In the genomic region with DNA sequence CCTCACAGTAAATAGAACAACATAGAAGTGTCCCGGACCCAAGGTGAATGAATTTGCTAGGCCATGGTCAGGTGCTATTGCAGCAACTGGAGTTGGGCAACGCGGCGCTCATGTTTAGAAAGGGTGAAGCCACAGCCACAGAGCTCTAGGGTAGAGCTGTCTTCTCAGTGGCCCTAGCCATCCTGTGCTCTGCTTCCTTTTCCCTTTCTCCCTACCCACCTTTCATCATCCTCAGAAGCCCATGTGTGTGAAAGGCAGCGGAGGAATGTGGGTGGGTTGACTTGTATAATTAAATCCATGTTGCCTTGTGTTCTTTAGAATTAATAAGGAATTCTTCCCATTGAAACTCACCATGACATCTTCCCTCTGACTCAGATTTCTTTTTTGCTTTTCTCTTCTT, we compare ENCODE assay signal across 21 cellular contexts.
DNase-seq lines count a peak whose midpoint lies in the region; ATAC-seq and TF ChIP-seq lines count a peak whose summit lies in the region.
"Had no signal": no experiment of that assay in that cellular context is flagged by ENCODE, and none has a peak within 500 bp of the region (broad histone marks: within the 10 kb centered on the region; RNA-seq: fewer than 3 reads in every experiment).

No MANE protein-coding gene starts in this region.

- H3K4ac ChIP-seq in neuronal stem cell (ENCODE audit: low read length), result no peak overlapping the region

- peak overlapping the region; percentile 9 for H2AFZ ChIP-seq in neuronal stem cell (ENCODE audit: low read length)

- no peak overlapping the region for H3K23ac ChIP-seq in neuronal stem cell (ENCODE audit: low read depth, low read length, poor library complexity)

- H3K79me1 ChIP-seq in neuronal stem cell (ENCODE audit: low read depth, low read length), result peaks cover 1% of the 10 kb centered on the region

- no peaks in the 10 kb centered on the region for H3K36me3 ChIP-seq in neuronal stem cell (replicated peaks in 1 of 2; ENCODE audit: control insufficient read depth in 2 of 2, insufficient read depth in 2 of 2, low read length in 2 of 2)
- H3K36me3 ChIP-seq: MG63, spleen, stomach had no signal

- no peaks in the 10 kb centered on the region for H3K27me3 Mint-ChIP-seq in T-cell
- H3K27me3 Mint-ChIP-seq: activated naive CD8-positive, alpha-beta T cell treated with anti-CD3 and anti-CD28 coated beads, Interleukin-2, amount 50 U/mL, for 24 hours; activated T-cell treated with anti-CD3 and anti-CD28 coated beads, Interleukin-2, amount 50 U/mL, for 24 hours had no signal

- no CpG with 5 or more reads among the region's 5 CpGs for WGBS in neuronal stem cell (ENCODE audit: extremely low coverage in 2 of 2, insufficient read length in 2 of 2, insufficient replicate concordance in 1 of 2), 2 donors

- no peak overlapping the region for H4K8ac ChIP-seq in neuronal stem cell (ENCODE audit: low read depth, low read length)

- H3K4me3 Mint-ChIP-seq in T-cell, result no peak overlapping the region
- H3K4me3 Mint-ChIP-seq: activated naive CD8-positive, alpha-beta T cell treated with anti-CD3 and anti-CD28 coated beads, Interleukin-2, amount 50 U/mL, for 24 hours; activated T-cell treated with anti-CD3 and anti-CD28 coated beads, Interleukin-2, amount 50 U/mL, for 24 hours; memory B cell had no signal

- H4K91ac ChIP-seq in neuronal stem cell (ENCODE audit: low read depth, low read length, poor library complexity), result no peak overlapping the region

- H3K4me3 ChIP-seq in choroid plexus epithelial cell (ENCODE audit: low read depth, low read length), result no peak overlapping the region
- H3K4me3 ChIP-seq in neuronal stem cell (ENCODE audit: low read length in 2 of 2), result no peak overlapping the region
- H3K4me3 ChIP-seq: GM12878, MG63, spleen, stomach had no signal

- POLR2A ChIA-PET in T-cell (lab: Charles Lee), result no interaction called here

- no peaks in the 10 kb centered on the region for H3K9me3 ChIP-seq in neuronal stem cell (replicated peaks in 1 of 2; ENCODE audit: control insufficient read depth in 2 of 2, insufficient read depth in 1 of 2, low read depth in 1 of 2, low read length in 2 of 2)
- H3K9me3 ChIP-seq: MG63, stomach had no signal

- no peak for TF ChIP-seq CTCF in AG09319 (IDR thresholded peaks at IDR 0.05; ENCODE audit: low read depth, low read length)
- no peak for TF ChIP-seq CTCF in choroid plexus epithelial cell (conservative IDR thresholded peaks at IDR 0.05; ENCODE audit: low read depth, low read length)

- DNase-seq in AG09319 (ENCODE audit: extremely low read depth, low read depth) (peak; percentile 94), HuH-7 (ENCODE audit: low spot score) (peak; percentile 20), choroid plexus epithelial cell (ENCODE audit: low read depth) (peak; percentile 54), neuronal stem cell (ENCODE audit: low spot score) (no peak), T-cell (no peak), D341Med (ENCODE audit: low spot score) (no peak), NCI-H2227 treated with DMSO at 0.1 percent for 48 hours (lab: John Stamatoyannopoulos, UW) (no peak)
- DNase-seq: activated naive CD8-positive, alpha-beta T cell treated with anti-CD3 and anti-CD28 coated beads, Interleukin-2, amount 50 U/mL, for 24 hours; activated T-cell treated with anti-CD3 and anti-CD28 coated beads, Interleukin-2, amount 50 U/mL, for 24 hours; dermis blood vessel endothelial cell; DND-41; NCI-H2081 treated with DMSO at 0.1 percent for 48 hours; NCI-H82; occipital lobe; SHP77 treated with DMSO at 0.1 percent for 48 hours; spleen; stomach had no signal

- ATAC-seq in GM18502 (IDR thresholded peaks at IDR 0.05; ENCODE audit: poor library complexity, unreplicated experiment), result no peak
- no peak for ATAC-seq in T-cell (replicated peaks in 1 of 4)
- ATAC-seq: activated naive CD8-positive, alpha-beta T cell treated with anti-CD3 and anti-CD28 coated beads, Interleukin-2, amount 50 U/mL, for 24 hours; GM12878 had no signal

- H2BK5ac ChIP-seq in neuronal stem cell (ENCODE audit: low read length), result no peak overlapping the region

- no peak overlapping the region for H2BK12ac ChIP-seq in neuronal stem cell (ENCODE audit: low read length)

- CTCF ChIA-PET in T-cell (lab: Charles Lee), result no interaction called here

- H2AK5ac ChIP-seq in neuronal stem cell (ENCODE audit: low read depth, low read length), result no peak overlapping the region

- H2BK120ac ChIP-seq in neuronal stem cell (ENCODE audit: low read depth, low read length), result no peak overlapping the region

- H3K9me3 Mint-ChIP-seq in T-cell, result peaks cover 0 to 7% (median 6%) of the 10 kb centered on the region in 3 donors
- H3K9me3 Mint-ChIP-seq: activated T-cell treated with anti-CD3 and anti-CD28 coated beads, Interleukin-2, amount 50 U/mL, for 24 hours; memory B cell had no signal

- no peak overlapping the region for H3K18ac ChIP-seq in neuronal stem cell (ENCODE audit: low read length)

- H3K14ac ChIP-seq in neuronal stem cell (ENCODE audit: low read length), result no peak overlapping the region

- H3K4me2 ChIP-seq in neuronal stem cell (ENCODE audit: insufficient read depth, low read length, poor library complexity, severe bottlenecking), result no peak overlapping the region

- H3K36me3 Mint-ChIP-seq in T-cell, result peaks cover 4% of the 10 kb centered on the region
- H3K36me3 Mint-ChIP-seq: memory B cell had no signal

- no peak overlapping the region for H3K27ac ChIP-seq in neuronal stem cell (replicated peaks; ENCODE audit: low read length)
- H3K27ac ChIP-seq: spleen, stomach had no signal

- no peaks in the 10 kb centered on the region for H3K4me1 Mint-ChIP-seq in T-cell
- H3K4me1 Mint-ChIP-seq: activated naive CD8-positive, alpha-beta T cell treated with anti-CD3 and anti-CD28 coated beads, Interleukin-2, amount 50 U/mL, for 24 hours; memory B cell had no signal

- no peaks in the 10 kb centered on the region for H3K27me3 ChIP-seq in neuronal stem cell (ENCODE audit: control insufficient read depth in 3 of 3, insufficient read depth in 3 of 3, low read depth in 1 of 3, low read length in 3 of 3)
- H3K27me3 ChIP-seq: MG63, spleen, stomach had no signal

- no peak overlapping the region for H2BK15ac ChIP-seq in neuronal stem cell (ENCODE audit: low read length)

- no peak overlapping the region for H3K27ac Mint-ChIP-seq in T-cell
- H3K27ac Mint-ChIP-seq: activated naive CD8-positive, alpha-beta T cell treated with anti-CD3 and anti-CD28 coated beads, Interleukin-2, amount 50 U/mL, for 24 hours; activated T-cell treated with anti-CD3 and anti-CD28 coated beads, Interleukin-2, amount 50 U/mL, for 24 hours; memory B cell had no signal

- no peak overlapping the region for H3K9ac ChIP-seq in neuronal stem cell (ENCODE audit: low read depth, low read length, poor library complexity)

- peaks cover 5 to 15% of the 10 kb centered on the region in 2 donors for H3K4me1 ChIP-seq in neuronal stem cell (ENCODE audit: control insufficient read depth in 2 of 2, insufficient read depth in 1 of 2, low read depth in 1 of 2, low read length in 2 of 2)
- H3K4me1 ChIP-seq: spleen, stomach had no signal

Comparison
In these comparisons a context has a peak if more than half of its experiments do, and no peak if none do; other contexts are left out.
1. DNase-seq: peak in AG09319 (single experiment), HuH-7 (single experiment) and choroid plexus epithelial cell (single experiment); none in neuronal stem cell (single experiment), T-cell (0 of 34), D341Med (single experiment) and NCI-H2227 treated with DMSO at 0.1 percent for 48 hours (single experiment).